Comparison of ENCODE assay signal across 11 cellular contexts in the genomic region with DNA sequence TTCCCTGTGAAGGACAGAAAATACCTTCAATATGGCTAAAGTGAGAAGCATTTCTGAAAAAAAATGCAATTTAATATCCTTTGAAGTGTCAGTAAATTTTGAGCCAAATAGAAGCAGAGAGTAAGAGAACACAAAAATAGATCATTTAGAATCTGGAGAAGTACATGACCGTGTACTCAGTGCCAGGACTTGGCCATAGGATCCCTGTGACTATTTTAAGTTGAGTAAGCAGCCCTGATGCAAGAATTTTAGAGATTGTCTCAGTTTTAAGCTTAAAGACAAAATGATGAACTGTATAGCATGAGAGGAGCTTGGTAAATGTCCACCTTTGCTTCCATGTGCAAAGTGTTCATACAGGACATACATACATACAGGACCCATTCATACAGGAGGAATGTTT. TPM values are rescaled to one million over a fixed set of nuclear protein-coding genes. Genes with fewer than 3 reads are reported as not detected.
DNase-seq lines count a peak whose midpoint lies in the region; ATAC-seq, FAIRE-seq and TF ChIP-seq lines count a peak whose summit lies in the region.
"Had no signal": no experiment of that assay in that cellular context is flagged by ENCODE, and none has a peak within 500 bp of the region (broad histone marks: within the 10 kb centered on the region; RNA-seq: fewer than 3 reads in every experiment).

No MANE protein-coding gene starts in this region.

- 78 to 84% (median 82%) methylated on average over 1 of the region's 1 CpG for WGBS in small intestine, 3 donors

- no peak overlapping the region for H3K27ac Mint-ChIP-seq in type B pancreatic cell

- peaks cover 8% of the 10 kb centered on the region for H3K27me3 Mint-ChIP-seq in type B pancreatic cell

- peak overlapping the region; percentile 44 for H3K4me3 Mint-ChIP-seq in type B pancreatic cell

- H3K27me3 ChIP-seq in left ventricle myocardium inferior (ENCODE audit: low read depth) (no peaks in the 10 kb centered on the region), small intestine (ENCODE audit: control insufficient read depth in 2 of 2, insufficient read depth in 2 of 2, low read length in 2 of 2) (no peaks in the 10 kb centered on the region)
- H3K27me3 ChIP-seq: uterus had no signal

- H3K4me1 ChIP-seq in left ventricle myocardium inferior (peaks cover 56% of the 10 kb centered on the region), small intestine (ENCODE audit: control insufficient read depth in 2 of 2, insufficient read depth in 1 of 2, low read depth in 1 of 2, low read length in 1 of 2) (peaks cover 3 to 8% of the 10 kb centered on the region in 2 donors)
- H3K4me1 ChIP-seq: uterus had no signal

- DNase-seq in left ventricle myocardium inferior = no peak
- DNase-seq in left ventricle myocardium superior = no peak
- no peak for DNase-seq in SK-N-MC (ENCODE audit: low read depth, low spot score)
- DNase-seq in fibroblast of mammary gland (ENCODE audit: low read depth) = peak; percentile 50
- DNase-seq in type B pancreatic cell (ENCODE audit: extremely low spot score, unreplicated experiment) = no peak
- DNase-seq in COLO829 (ENCODE audit: low spot score) = no peak
- DNase-seq in small intestine = no peak
- no peak for DNase-seq in NCI-H1930 (lab: John Stamatoyannopoulos, UW)
- DNase-seq: C1 segment of cervical spinal cord, NCI-H1694, uterus had no signal

- H3K4me1 Mint-ChIP-seq in type B pancreatic cell (ENCODE audit: unreplicated experiment) = peaks cover 29% of the 10 kb centered on the region

- H3K9me3 Mint-ChIP-seq in type B pancreatic cell = no peaks in the 10 kb centered on the region

- H3K36me3 Mint-ChIP-seq in type B pancreatic cell = no peaks in the 10 kb centered on the region

- peak overlapping the region; percentile 25 for H3K4me3 ChIP-seq in left ventricle myocardium inferior
- H3K4me3 ChIP-seq in SK-N-MC = no peak overlapping the region
- H3K4me3 ChIP-seq in fibroblast of mammary gland (ENCODE audit: control insufficient read depth, low read depth, low read length) = no peak overlapping the region
- H3K4me3 ChIP-seq in small intestine (ENCODE audit: low read depth in 1 of 2, low read length in 2 of 2) = no peak overlapping the region
- H3K4me3 ChIP-seq: uterus had no signal

- ATAC-seq in left ventricle myocardium superior = no peak

- H3K9ac ChIP-seq in SK-N-MC (ENCODE audit: insufficient read length) = peak overlapping the region; percentile 47

- FAIRE-seq in small intestine (lab: Jason Lieb, UNC) = no peak

- no peaks in the 10 kb centered on the region for H3K9me3 ChIP-seq in left ventricle myocardium inferior (replicated peaks)
- no peaks in the 10 kb centered on the region for H3K9me3 ChIP-seq in SK-N-MC (ENCODE audit: low read depth, low read length)
- no peaks in the 10 kb centered on the region for H3K9me3 ChIP-seq in small intestine (ENCODE audit: control insufficient read depth, low read depth)
- H3K9me3 ChIP-seq: uterus had no signal

- peak overlapping the region; percentile 30 for H3K27ac ChIP-seq in left ventricle myocardium inferior (replicated peaks)
- peak overlapping the region; percentile 75 for H3K27ac ChIP-seq in SK-N-MC
- no peak overlapping the region for H3K27ac ChIP-seq in small intestine (ENCODE audit: low read depth in 1 of 2, low read length in 1 of 2)
- H3K27ac ChIP-seq: uterus had no signal

- intact Hi-C loops in left ventricle myocardium inferior (cut with micrococcal nuclease) (no loop called here), left ventricle myocardium superior (cut with micrococcal nuclease) (no loop called here)

- peaks cover 9% of the 10 kb centered on the region for H3K36me3 ChIP-seq in left ventricle myocardium inferior
- no peaks in the 10 kb centered on the region for H3K36me3 ChIP-seq in SK-N-MC (ENCODE audit: insufficient read depth, low read length)
- no peaks in the 10 kb centered on the region for H3K36me3 ChIP-seq in small intestine (ENCODE audit: control insufficient read depth in 2 of 2, insufficient read depth in 2 of 2, low read length in 2 of 2)
- H3K36me3 ChIP-seq: uterus had no signal

- TF ChIP-seq CTCF in left ventricle myocardium inferior (IDR thresholded peaks at IDR 0.05; ENCODE audit: borderline replicate concordance) (no peak), fibroblast of mammary gland (conservative IDR thresholded peaks at IDR 0.05; ENCODE audit: control insufficient read depth, insufficient read depth, low read depth, low read length) (no peak), type B pancreatic cell (conservative IDR thresholded peaks at IDR 0.05) (no peak)

RNA-seq across cellular contexts. Expression of a gene that starts 2.5 kb away (rescaled TPM):
- total RNA-seq in left ventricle myocardium inferior (16.3 TPM), left ventricle myocardium superior (25.7 TPM), type B pancreatic cell (ENCODE audit: low replicate concordance) (7.7 and 7.9 TPM in 2 replicates)
- 10 to 100 TPM in 2 of 3 donors, 1 to 10 TPM in 1; 7.8 to 12.4 (median 10.5) TPM for polyA plus RNA-seq in small intestine

Comparison
In these comparisons a context has a peak if more than half of its experiments do, and no peak if none do; other contexts are left out.
1. H3K27ac ChIP-seq: peak in left ventricle myocardium inferior (single experiment) and SK-N-MC (single experiment); none in small intestine (0 of 2).